In the genomic region with DNA sequence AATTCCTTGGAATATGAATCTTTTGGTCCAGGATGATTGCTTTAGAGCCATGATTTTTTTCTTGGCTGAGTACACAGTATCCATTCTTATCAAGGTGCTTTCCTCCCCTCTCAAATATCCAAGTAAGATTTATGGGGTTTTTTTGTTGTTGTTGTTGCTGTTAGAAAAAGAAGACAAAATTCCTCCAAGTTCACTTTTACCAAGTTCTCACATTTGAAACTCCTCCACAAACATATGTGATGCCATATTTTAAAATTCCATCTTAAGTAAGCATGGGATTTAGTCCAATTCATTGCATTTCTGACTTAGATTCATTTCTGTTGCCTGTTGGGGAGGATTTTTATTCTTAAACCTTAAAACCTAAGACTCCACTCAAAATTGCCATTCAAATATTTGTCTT, we compare ENCODE assay signal across 18 cellular contexts.
A peak's percentile ranks its signal among the peaks of the same experiment; 100 is the strongest.
DNase-seq lines count a peak whose midpoint lies in the region; ATAC-seq, FAIRE-seq and TF ChIP-seq lines count a peak whose summit lies in the region.
"Had no signal": no experiment of that assay in that cellular context is flagged by ENCODE, and none has a peak within 500 bp of the region (broad histone marks: within the 10 kb centered on the region; RNA-seq: fewer than 3 reads in every experiment).

No MANE protein-coding gene starts in this region.

- H3K4me3 ChIP-seq in mammary epithelial cell (replicated peaks in 1 of 3; ENCODE audit: insufficient read depth in 1 of 3, low read depth in 2 of 3, low read length in 3 of 3) (no peak overlapping the region), right atrium auricular region (no peak overlapping the region)
- H3K4me3 ChIP-seq: A549, GM12878, GM23248 had no signal

- TF ChIP-seq CTCF in mammary epithelial cell (conservative IDR thresholded peaks at IDR 0.05 in 1 of 2, IDR thresholded peaks at IDR 0.05 in 1 of 2; ENCODE audit: extremely low read depth in 1 of 2, insufficient read depth in 1 of 2, low read depth in 1 of 2, low read length in 2 of 2) (no peak), MCF 10A (IDR thresholded peaks at IDR 0.05; ENCODE audit: unreplicated experiment) (no peak), mesothelial cell of epicardium (IDR thresholded peaks at IDR 0.05; ENCODE audit: unreplicated experiment) (no peak), right atrium auricular region (IDR thresholded peaks at IDR 0.05) (no peak)

- H3K9ac ChIP-seq in mammary epithelial cell (ENCODE audit: insufficient read depth, low read length), result no peak overlapping the region
- H3K9ac ChIP-seq: GM23248 had no signal

- H3K9me3 ChIP-seq in mammary epithelial cell (replicated peaks; ENCODE audit: insufficient read depth, low read length), result no peaks in the 10 kb centered on the region
- no peaks in the 10 kb centered on the region for H3K9me3 ChIP-seq in right atrium auricular region
- H3K9me3 ChIP-seq: A549, BE2C had no signal

- H3K9me3 Mint-ChIP-seq in MCF 10A (ENCODE audit: unreplicated experiment) (no peaks in the 10 kb centered on the region), mesothelial cell of epicardium (peaks cover 4% of the 10 kb centered on the region)
- H3K9me3 Mint-ChIP-seq in activated naive CD8-positive, alpha-beta T cell treated with anti-CD3 and anti-CD28 coated beads, Interleukin-2, amount 50 U/mL, for 24 hours, result peaks cover 27% of the 10 kb centered on the region

- POLR2A ChIA-PET in MCF 10A (lab: Yijun Ruan, JAX), result interaction anchor here (1.2 kb wide), 1 partner anchor 8 kb away, joined by 5 read pairs; no protein-coding TSS in a partner anchor

- no peak overlapping the region for H3K27ac Mint-ChIP-seq in MCF 10A (ENCODE audit: low read depth, unreplicated experiment)
- peak overlapping the region; percentile 42 for H3K27ac Mint-ChIP-seq in activated naive CD8-positive, alpha-beta T cell treated with anti-CD3 and anti-CD28 coated beads, Interleukin-2, amount 50 U/mL, for 24 hours
- peak overlapping the region; percentile 37 for H3K27ac Mint-ChIP-seq in mesothelial cell of epicardium

- no peaks in the 10 kb centered on the region for H3K79me2 ChIP-seq in mammary epithelial cell (ENCODE audit: insufficient read depth, low read length)

- CTCF ChIA-PET in mammary epithelial cell (lab: Charles Lee; ENCODE audit: low non-redundant PET) (no interaction called here), MCF 10A (lab: Yijun Ruan, JAX) (no interaction called here)

- peaks cover 30% of the 10 kb centered on the region for H3K4me1 ChIP-seq in mammary epithelial cell (ENCODE audit: insufficient read depth, low read length)
- H3K4me1 ChIP-seq in right atrium auricular region, result peaks cover 0 to 30% of the 10 kb centered on the region in 2 donors
- H3K4me1 ChIP-seq: BE2C had no signal

- no TSS peak for BruUV-seq in mammary epithelial cell (replicated peaks; lab: Mats Ljungman, UMichigan)
- BruUV-seq in MCF 10A (replicated peaks; lab: Mats Ljungman, UMichigan), result no TSS peak

- H2AFZ ChIP-seq in mammary epithelial cell (ENCODE audit: low read depth, low read length), result no peak overlapping the region
- H2AFZ ChIP-seq: GM23248 had no signal

- H3K4me1 Mint-ChIP-seq in MCF 10A (ENCODE audit: insufficient read depth, unreplicated experiment) (peaks cover 8% of the 10 kb centered on the region), mesothelial cell of epicardium (peaks cover 51% of the 10 kb centered on the region)
- H3K4me1 Mint-ChIP-seq in activated naive CD8-positive, alpha-beta T cell treated with anti-CD3 and anti-CD28 coated beads, Interleukin-2, amount 50 U/mL, for 24 hours, result peaks cover 62% of the 10 kb centered on the region

- no peaks in the 10 kb centered on the region for H3K36me3 ChIP-seq in mammary epithelial cell (ENCODE audit: insufficient read depth, low read length)
- H3K36me3 ChIP-seq in right atrium auricular region, result no peaks in the 10 kb centered on the region
- H3K36me3 ChIP-seq: BE2C had no signal

- H3K27me3 ChIP-seq in mammary epithelial cell (ENCODE audit: insufficient read depth, low read length) (no peaks in the 10 kb centered on the region), right atrium auricular region (no peaks in the 10 kb centered on the region)
- H3K27me3 ChIP-seq: BE2C had no signal

- H3K36me3 Mint-ChIP-seq in MCF 10A (ENCODE audit: insufficient read depth, unreplicated experiment), result no peaks in the 10 kb centered on the region
- H3K36me3 Mint-ChIP-seq in activated naive CD8-positive, alpha-beta T cell treated with anti-CD3 and anti-CD28 coated beads, Interleukin-2, amount 50 U/mL, for 24 hours (ENCODE audit: low read depth), result peaks cover 8% of the 10 kb centered on the region
- H3K36me3 Mint-ChIP-seq in mesothelial cell of epicardium, result peaks cover 3% of the 10 kb centered on the region

- peak overlapping the region; percentile 1 for H3K27ac ChIP-seq in mammary epithelial cell (ENCODE audit: insufficient read depth, low read depth, low read length)
- no peak overlapping the region for H3K27ac ChIP-seq in right atrium auricular region
- H3K27ac ChIP-seq: A549, C4-2B, GM23248, HL-60 had no signal

- no peaks in the 10 kb centered on the region for H4K20me1 ChIP-seq in mammary epithelial cell (ENCODE audit: insufficient read depth, low read length)

- no peak for DNase-seq in mammary epithelial cell
- DNase-seq in MCF 10A (ENCODE audit: unreplicated experiment), result no peak
- DNase-seq in activated naive CD8-positive, alpha-beta T cell treated with anti-CD3 and anti-CD28 coated beads, Interleukin-2, amount 50 U/mL, for 24 hours, result no peak
- DNase-seq in mesothelial cell of epicardium (ENCODE audit: low spot score in 2 of 2, unreplicated experiment in 2 of 2), result no peak
- no peak for DNase-seq in RCC 7860 (ENCODE audit: low spot score)
- DNase-seq in right atrium auricular region (ENCODE audit: low spot score), result no peak
- DNase-seq in NCI-H2227 (lab: John Stamatoyannopoulos, UW; ENCODE audit: unreplicated experiment), result no peak
- DNase-seq: BE2C; CD4-positive, alpha-beta memory T cell; DMS79; GM23248 had no signal

- H3K4me3 Mint-ChIP-seq in MCF 10A (ENCODE audit: unreplicated experiment) (no peak overlapping the region), mesothelial cell of epicardium (no peak overlapping the region)
- no peak overlapping the region for H3K4me3 Mint-ChIP-seq in activated naive CD8-positive, alpha-beta T cell treated with anti-CD3 and anti-CD28 coated beads, Interleukin-2, amount 50 U/mL, for 24 hours
- H3K4me3 Mint-ChIP-seq: CD4-positive, alpha-beta memory T cell had no signal

- intact Hi-C loops in mammary epithelial cell (cut with micrococcal nuclease), result no loop called here
- intact Hi-C loops in MCF 10A (cut with micrococcal nuclease), result no loop called here

- no peak for FAIRE-seq in RCC 7860 (lab: Jason Lieb, UNC)
- FAIRE-seq: A549, GM12878, GM18507, H54 had no signal

- dilution Hi-C loops in mammary epithelial cell (cut with HindIII; ENCODE audit: low sequenced_read_pairs), result no loop called here

- no peak overlapping the region for H3K4me2 ChIP-seq in mammary epithelial cell (ENCODE audit: insufficient read depth, low read depth, low read length)
- H3K4me2 ChIP-seq: A549 had no signal

- ATAC-seq in activated naive CD8-positive, alpha-beta T cell treated with anti-CD3 and anti-CD28 coated beads, Interleukin-2, amount 50 U/mL, for 24 hours, result no peak
- ATAC-seq: A549, GM12878, HCT116 had no signal

- H3K27me3 Mint-ChIP-seq in MCF 10A (ENCODE audit: insufficient read depth, unreplicated experiment) (no peaks in the 10 kb centered on the region), mesothelial cell of epicardium (ENCODE audit: low read depth) (no peaks in the 10 kb centered on the region)
- H3K27me3 Mint-ChIP-seq in activated naive CD8-positive, alpha-beta T cell treated with anti-CD3 and anti-CD28 coated beads, Interleukin-2, amount 50 U/mL, for 24 hours, result no peaks in the 10 kb centered on the region
- H3K27me3 Mint-ChIP-seq: CD4-positive, alpha-beta memory T cell had no signal

- in situ Hi-C loops in mammary epithelial cell (cut with MboI; ENCODE audit: low sequenced_read_pairs in 2 of 2), result no loop called here
